ENCODE assay signal across 24 cellular contexts in genomic region chr14:74584966-74585365, GRCh38. TPM values are rescaled to one million over a fixed set of nuclear protein-coding genes. Genes with fewer than 3 reads are reported as not detected.
DNase-seq lines count a peak whose midpoint lies in the region; ATAC-seq and TF ChIP-seq lines count a peak whose summit lies in the region.
"Had no signal": no experiment of that assay in that cellular context is flagged by ENCODE, and none has a peak within 500 bp of the region (broad histone marks: within the 10 kb centered on the region; RNA-seq: fewer than 3 reads in every experiment).

No MANE protein-coding gene starts in this region.

- H3K27me3 Mint-ChIP-seq in HFFc6 (ENCODE audit: insufficient read depth) (no peaks in the 10 kb centered on the region; the same call in 1 of the 2 replicates), T-helper 17 cell (peaks cover 10% of the 10 kb centered on the region)
- H3K27me3 Mint-ChIP-seq: activated CD4-positive, alpha-beta memory T cell treated with anti-CD3 and anti-CD28 coated beads for 36 hours had no signal

- TF ChIP-seq CTCF in HFFc6 (IDR thresholded peaks at IDR 0.05) (no peak), gastroesophageal sphincter (IDR thresholded peaks at IDR 0.05) (no peak), spleen (IDR thresholded peaks at IDR 0.05 in 8 of 11, conservative IDR thresholded peaks at IDR 0.05 in 3 of 11) (no peak), GM20000 (IDR thresholded peaks at IDR 0.05; ENCODE audit: extremely low read depth, missing control alignments) (no peak)

- H3K36me3 ChIP-seq in gastroesophageal sphincter (no peaks in the 10 kb centered on the region), spleen (no peaks in the 10 kb centered on the region)
- H3K36me3 ChIP-seq: pancreas, right lobe of liver had no signal

- WGBS in gastroesophageal sphincter (ENCODE audit: low coverage in 1 of 2), 2 donors = 63% methylated on average over 5 of the region's 5 CpGs; no CpG with 5 or more reads in 1 of the 2 donors
- 56 to 82% (median 74%) methylated on average over 5 of the region's 5 CpGs for WGBS in spleen, 5 donors

- H3K36me3 Mint-ChIP-seq in HFFc6 (ENCODE audit: low read depth) (peaks cover 22% of the 10 kb centered on the region), T-helper 17 cell (ENCODE audit: low read depth) (peaks cover 2% of the 10 kb centered on the region)
- H3K36me3 Mint-ChIP-seq: activated CD4-positive, alpha-beta memory T cell treated with anti-CD3 and anti-CD28 coated beads for 36 hours; naive B cell had no signal

- no peak for DNase-seq in HFFc6
- no peak for DNase-seq in T-helper 17 cell
- peak; percentile 9 for DNase-seq in spleen
- no peak for DNase-seq in GM20000 (ENCODE audit: low spot score)
- DNase-seq in amniotic stem cell (lab: John Stamatoyannopoulos, UW) = no peak
- DNase-seq: activated CD4-positive, alpha-beta memory T cell treated with anti-CD3 and anti-CD28 coated beads for 36 hours; activated gamma-delta T cell; amygdala; CD4-positive, alpha-beta T cell; kidney glomerular epithelial cell; MM.1S; naive B cell; NCI-H1436; NCI-H524; NK-92 treated with Interleukin-12 subunit alpha and Interleukin-12 subunit beta, amount 100 ng/mL, for 24 hours had no signal

- H3K4me1 Mint-ChIP-seq in HFFc6 (ENCODE audit: low read depth) (peaks cover 58% of the 10 kb centered on the region), T-helper 17 cell (peaks cover 15% of the 10 kb centered on the region)

- no peak overlapping the region for H3K4me3 ChIP-seq in gastroesophageal sphincter
- H3K4me3 ChIP-seq in spleen = no peak overlapping the region
- H3K4me3 ChIP-seq: K562, pancreas, right lobe of liver, SK-N-MC had no signal

- no peak for TF ChIP-seq EP300 in gastroesophageal sphincter (IDR thresholded peaks at IDR 0.05)

- H3K4me1 ChIP-seq in gastroesophageal sphincter (peaks cover 0 to 61% (median 16%) of the 10 kb centered on the region in 3 donors), spleen (peaks cover 0 to 7% (median 2%) of the 10 kb centered on the region in 6 donors)
- H3K4me1 ChIP-seq: right lobe of liver had no signal

- peak overlapping the region in 3 of 4 donors; percentile 17 to 29 (median 17) for H3K27ac ChIP-seq in gastroesophageal sphincter
- H3K27ac ChIP-seq in spleen = no peak overlapping the region
- H3K27ac ChIP-seq: pancreas, right lobe of liver, SK-N-MC had no signal

- TF ChIP-seq POLR2A in gastroesophageal sphincter (IDR thresholded peaks at IDR 0.05) (no peak), spleen (IDR thresholded peaks at IDR 0.05) (no peak)

- H3K27ac Mint-ChIP-seq in HFFc6 (peak overlapping the region; percentile 92), T-helper 17 cell (peak overlapping the region; percentile 75)
- H3K27ac Mint-ChIP-seq: activated CD4-positive, alpha-beta memory T cell treated with anti-CD3 and anti-CD28 coated beads for 36 hours; CD4-positive, alpha-beta T cell had no signal

- ATAC-seq in T-helper 17 cell (no peak), gastroesophageal sphincter (no peak), HG02970 (IDR thresholded peaks at IDR 0.05; ENCODE audit: low FRiP score, unreplicated experiment) (no peak), HG02870 (IDR thresholded peaks at IDR 0.05; ENCODE audit: unreplicated experiment) (no peak)
- ATAC-seq: esophagus mucosa, K562, pancreas, right lobe of liver had no signal

- H3K9me3 Mint-ChIP-seq in HFFc6 = no peaks in the 10 kb centered on the region
- H3K9me3 Mint-ChIP-seq: activated CD4-positive, alpha-beta memory T cell treated with anti-CD3 and anti-CD28 coated beads for 36 hours; CD4-positive, alpha-beta T cell; central memory CD8-positive, alpha-beta T cell had no signal

- intact Hi-C loops in spleen (cut with DNase I; ENCODE audit: low total_unique reads) = no loop called here

- H3K9me3 ChIP-seq in T-helper 17 cell (ENCODE audit: control insufficient read depth, low read length, poor library complexity, severe bottlenecking) = no peaks in the 10 kb centered on the region
- no peaks in the 10 kb centered on the region for H3K9me3 ChIP-seq in gastroesophageal sphincter
- no peaks in the 10 kb centered on the region for H3K9me3 ChIP-seq in spleen
- H3K9me3 ChIP-seq: pancreas, right lobe of liver had no signal

- H3K27me3 ChIP-seq in gastroesophageal sphincter (no peaks in the 10 kb centered on the region), spleen (replicated peaks in 1 of 7) (no peaks in the 10 kb centered on the region)
- H3K27me3 ChIP-seq: pancreas, right lobe of liver had no signal

- H3K4me3 Mint-ChIP-seq in HFFc6 = peak overlapping the region; percentile 31; the same call in 1 of the 2 replicates
- H3K4me3 Mint-ChIP-seq in T-helper 17 cell = no peak overlapping the region
- H3K4me3 Mint-ChIP-seq: activated CD4-positive, alpha-beta memory T cell treated with anti-CD3 and anti-CD28 coated beads for 36 hours; CD4-positive, alpha-beta T cell; central memory CD8-positive, alpha-beta T cell had no signal

RNA-seq across cellular contexts. Expression of gene LTBP2, which starts 27.1 kb away (rescaled TPM):
- 100 to 1,000 TPM; 109 to 165 (median 120) TPM for total RNA-seq in HFFc6 (2021; fragmentation: NEBNext Ultra II Directional; extraction: Animal tissue kit (Norgen Biotek cat#: 25700))
- under 1 TPM; 0.34 to 0.57 TPM for total RNA-seq in T-helper 17 cell
- total RNA-seq in gastroesophageal sphincter = 100 to 1,000 TPM in 1 of 4 donors, 10 to 100 TPM in 3; 45.9 to 158 (median 88.4) TPM
- total RNA-seq in spleen = 10 to 100 TPM in 1 of 7 donors, 1 to 10 TPM in 6; 4.3 to 10.7 (median 6.3) TPM
- polyA plus RNA-seq in spleen = 1 to 10 TPM; 3.4 to 6.7 (median 4.2) TPM

Comparison
In these comparisons a context has a peak if more than half of its experiments do, and no peak if none do; other contexts are left out.
1. H3K27ac ChIP-seq: peak in gastroesophageal sphincter (3 of 4); none in spleen (0 of 8).
2. RNA of gene LTBP2, which starts 27.1 kb away (total RNA-seq): 109 to 165 TPM in HFFc6 and 45.9 to 158 TPM in gastroesophageal sphincter; 4.3 to 10.7 TPM in spleen and 0.34 to 0.57 TPM in T-helper 17 cell; every median in the first group is over 4 times any median in the second.